8 cellular contexts compared by ENCODE assay signal in the genomic region with DNA sequence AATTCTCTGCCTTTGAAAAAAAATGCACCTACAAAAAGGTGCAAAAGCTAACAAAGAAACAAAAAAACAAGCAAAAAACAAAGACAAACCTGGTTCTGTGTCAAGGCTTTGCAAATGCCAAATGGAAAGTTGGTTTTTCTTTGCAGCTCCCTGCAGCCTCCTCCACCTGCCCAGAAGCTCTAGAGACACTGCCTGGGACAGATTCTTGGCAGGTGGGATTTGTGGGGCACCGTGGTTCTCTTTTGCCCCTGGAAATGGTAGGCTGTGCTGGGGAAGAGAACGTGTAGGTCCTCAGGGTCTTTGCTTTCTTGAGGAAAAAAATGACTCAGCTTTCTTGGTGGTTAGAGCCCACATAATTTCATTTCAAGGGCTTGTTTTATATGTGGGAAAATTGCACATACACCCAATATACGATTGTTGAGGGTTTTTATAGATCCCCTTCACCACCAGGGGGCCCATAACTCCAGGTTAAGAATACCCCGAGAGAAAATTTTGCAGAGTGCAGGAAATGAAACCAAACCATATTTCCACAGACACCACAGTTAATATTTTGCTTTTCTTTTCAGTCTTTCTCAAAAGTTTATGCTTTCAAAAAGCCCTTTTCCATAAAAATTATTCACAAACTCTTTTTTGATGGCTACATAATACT. TPM values are rescaled to one million over a fixed set of nuclear protein-coding genes. Genes with fewer than 3 reads are reported as not detected.
DNase-seq lines count a peak whose midpoint lies in the region; TF ChIP-seq lines count a peak whose summit lies in the region.

No MANE protein-coding gene starts in this region.

- H3K4me3 ChIP-seq in fibroblast of the aortic adventitia (ENCODE audit: low read depth, low read length): no peak overlapping the region

- peak; percentile 67 for DNase-seq in NCI-H82 (lab: John Stamatoyannopoulos, UW)
- no peak for DNase-seq in NCI-H82 treated with DMSO at 0.1 percent for 48 hours (lab: John Stamatoyannopoulos, UW; ENCODE audit: unreplicated experiment)
- peak; percentile 61 for DNase-seq in HCEC 1CT
- peak; percentile 28 for DNase-seq in NCI-H1105 (lab: John Stamatoyannopoulos, UW)
- DNase-seq in activated CD8-positive, alpha-beta memory T cell treated with anti-CD3 and anti-CD28 coated beads, Interleukin-2, amount 50 U/mL, for 24 hours (ENCODE audit: extremely low read depth): peak; percentile 21
- peak; percentile 86 for DNase-seq in fibroblast of the aortic adventitia (ENCODE audit: low read depth)
- peak; percentile 59 for DNase-seq in retina
- DNase-seq in D341Med (ENCODE audit: low spot score): no peak

- peak; percentile 74 for TF ChIP-seq CTCF in fibroblast of the aortic adventitia (IDR thresholded peaks at IDR 0.05; ENCODE audit: insufficient read depth, low read length)

RNA-seq across cellular contexts. Expression of gene NXNL2, which starts 58.7 kb away (rescaled TPM):
- 0.74 and 1.1 TPM in 2 replicates for total RNA-seq in fibroblast of the aortic adventitia (ENCODE audit: low replicate concordance)

Comparison
In these comparisons a context has a peak if more than half of its experiments do, and no peak if none do; other contexts are left out.
1. DNase-seq: peak in NCI-H82 (single experiment), HCEC 1CT (single experiment), NCI-H1105 (single experiment), activated CD8-positive, alpha-beta memory T cell treated with anti-CD3 and anti-CD28 coated beads, Interleukin-2, amount 50 U/mL, for 24 hours (single experiment), fibroblast of the aortic adventitia (single experiment) and retina (single experiment); none in NCI-H82 treated with DMSO at 0.1 percent for 48 hours (single experiment) and D341Med (single experiment).